In the genomic region with DNA sequence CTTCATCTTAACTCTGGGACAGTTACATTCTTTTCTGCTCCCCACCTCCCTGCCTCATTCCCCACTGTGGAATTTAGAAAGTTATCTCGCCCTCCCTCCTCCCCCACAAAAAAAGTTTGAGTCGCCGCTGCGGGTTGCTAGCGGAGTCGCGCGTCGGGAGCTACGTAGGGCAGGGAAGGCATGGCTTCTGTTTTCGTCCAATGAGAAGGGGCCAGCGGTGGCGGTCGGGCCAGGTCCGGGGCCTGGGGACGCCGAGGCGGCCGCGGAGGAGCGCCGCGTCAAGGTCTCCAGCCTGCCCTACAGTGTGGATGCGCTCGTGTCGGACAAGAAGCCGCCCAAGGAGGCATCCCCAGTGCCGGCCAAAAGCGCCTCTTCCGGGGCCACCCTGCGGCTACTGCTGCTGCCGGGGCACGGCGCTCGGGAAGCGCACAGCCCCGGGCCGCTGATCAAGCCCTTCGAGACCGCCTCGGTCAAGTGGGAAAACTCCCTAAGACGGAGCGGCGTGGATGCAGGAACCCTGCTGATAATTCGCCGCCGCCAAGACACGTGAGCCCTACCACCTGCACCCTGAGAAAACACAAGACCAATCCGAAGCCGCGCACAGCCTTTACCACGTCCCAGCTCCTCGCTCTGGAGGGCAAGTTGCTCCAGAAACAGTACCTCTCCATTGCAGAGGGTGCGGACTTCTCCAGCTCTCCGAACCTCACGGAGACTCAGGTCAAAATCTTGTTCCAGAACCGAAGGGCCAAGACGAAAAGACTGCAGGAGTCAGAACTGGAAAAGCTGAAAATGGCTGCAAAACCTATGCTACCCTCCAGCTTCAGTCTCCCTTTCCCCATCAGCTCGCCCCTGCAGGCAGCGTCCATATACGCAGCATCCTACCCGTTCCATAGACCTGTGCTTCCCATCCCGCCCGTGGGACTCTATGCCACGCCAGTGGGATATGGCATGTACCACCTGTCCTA, we compare ENCODE assay signal across 9 cellular contexts. TPM values are rescaled to one million over a fixed set of nuclear protein-coding genes. Genes with fewer than 3 reads are reported as not detected.
DNase-seq lines count a peak whose midpoint lies in the region; ATAC-seq, FAIRE-seq and TF ChIP-seq lines count a peak whose summit lies in the region.
"Had no signal": no experiment of that assay in that cellular context is flagged by ENCODE, and none has a peak within 500 bp of the region (broad histone marks: within the 10 kb centered on the region; RNA-seq: fewer than 3 reads in every experiment).

No MANE protein-coding gene starts in this region.

- no peak overlapping the region for H3K4me2 ChIP-seq in Karpas-422 (ENCODE audit: low read depth, low read length, poor library complexity, severe bottlenecking)

- H3K9me3 ChIP-seq in CD8-positive, alpha-beta memory T cell (ENCODE audit: low read length): no peaks in the 10 kb centered on the region
- H3K9me3 ChIP-seq in Karpas-422 (ENCODE audit: low read length): no peaks in the 10 kb centered on the region

- H3K4me1 ChIP-seq in CD8-positive, alpha-beta memory T cell (ENCODE audit: insufficient read depth, low read length): peaks cover 57% of the 10 kb centered on the region
- no peaks in the 10 kb centered on the region for H3K4me1 ChIP-seq in Karpas-422 (ENCODE audit: low read length)

- no peak for ATAC-seq in HG02798 (IDR thresholded peaks at IDR 0.05; ENCODE audit: poor library complexity, unreplicated experiment)

- no peaks in the 10 kb centered on the region for H4K20me1 ChIP-seq in Karpas-422 (ENCODE audit: insufficient read depth, low read depth, low read length)

- H3K27ac ChIP-seq in CD8-positive, alpha-beta memory T cell (ENCODE audit: low read depth, low read length): peak overlapping the region; percentile 60
- H3K27ac ChIP-seq in Karpas-422 (ENCODE audit: low read length): no peak overlapping the region

- H3K9me3 Mint-ChIP-seq in CD8-positive, alpha-beta memory T cell: peaks cover 0 to 7% (median 2%) of the 10 kb centered on the region in 5 donors

- no peak overlapping the region for H2AFZ ChIP-seq in Karpas-422 (ENCODE audit: low read length)

- no peaks in the 10 kb centered on the region for H3K79me2 ChIP-seq in Karpas-422 (ENCODE audit: low read length)

- H3K9ac ChIP-seq in Karpas-422 (ENCODE audit: low read length): no peak overlapping the region

- no peak for FAIRE-seq in D721Med (lab: Jason Lieb, UNC)
- FAIRE-seq: endometrium had no signal

- H3K9me2 ChIP-seq in Karpas-422 (replicated peaks; ENCODE audit: insufficient read depth, low read length): no peaks in the 10 kb centered on the region

- H3K27ac Mint-ChIP-seq in CD8-positive, alpha-beta memory T cell: peak overlapping the region; percentile 88 to 99 (median 95)

- CTCF ChIA-PET in CD8-positive, alpha-beta memory T cell (lab: Charles Lee): interaction anchor here (1.0 to 4.1 kb wide), 3 partner anchors 10 to 15 kb away, joined by 3 to 18 read pairs (median 5); no protein-coding TSS in a partner anchor

- H3K4me1 Mint-ChIP-seq in CD8-positive, alpha-beta memory T cell: peaks cover 57 to 89% (median 84%) of the 10 kb centered on the region in 3 donors

- H3K36me3 ChIP-seq in CD8-positive, alpha-beta memory T cell (ENCODE audit: insufficient read depth, low read length): no peaks in the 10 kb centered on the region
- H3K36me3 ChIP-seq in Karpas-422 (ENCODE audit: insufficient read depth, low read length): no peaks in the 10 kb centered on the region

- peaks cover 0 to 3% of the 10 kb centered on the region in 2 donors for H3K27me3 Mint-ChIP-seq in CD8-positive, alpha-beta memory T cell

- H3K4me3 ChIP-seq in CD8-positive, alpha-beta memory T cell (ENCODE audit: low read length): peak overlapping the region; percentile 64
- no peak overlapping the region for H3K4me3 ChIP-seq in Karpas-422 (ENCODE audit: low read length)

- H3K27me3 ChIP-seq in CD8-positive, alpha-beta memory T cell (ENCODE audit: insufficient read depth, low read length, poor library complexity, severe bottlenecking): no peaks in the 10 kb centered on the region
- H3K27me3 ChIP-seq in Karpas-422 (ENCODE audit: low read length): no peaks in the 10 kb centered on the region

- POLR2A ChIA-PET in CD8-positive, alpha-beta memory T cell (lab: Charles Lee): interaction anchor here (0.7 to 1.5 kb wide), 3 partner anchors 62 to 169 kb away, joined by 3 read pairs; a partner anchor contains a TSS

- peak overlapping the region; percentile 83 to 96 (median 92) for H3K4me3 Mint-ChIP-seq in CD8-positive, alpha-beta memory T cell

- TF ChIP-seq CTCF in D721Med (IDR thresholded peaks at IDR 0.05; ENCODE audit: insufficient read depth, missing control alignments): no peak

- H3K36me3 Mint-ChIP-seq in CD8-positive, alpha-beta memory T cell: peaks cover 3 to 35% (median 5%) of the 10 kb centered on the region in 3 donors

- DNase-seq in CD8-positive, alpha-beta memory T cell: peak; percentile 16 to 71 (median 55)
- peak; percentile 43 for DNase-seq in SK-N-DZ (ENCODE audit: low spot score)
- peak; percentile 12 for DNase-seq in activated naive CD8-positive, alpha-beta T cell treated with anti-CD3 and anti-CD28 coated beads, Interleukin-2, amount 50 U/mL, for 16 hours (ENCODE audit: low read depth, low spot score)
- peak; percentile 80 for DNase-seq in iPS-NIHi11 (ENCODE audit: low spot score)
- DNase-seq in stimulated activated CD4-positive, alpha-beta T cell treated with anti-CD3 and anti-CD28 coated beads, Interleukin-1b, Interleukin-23, amount 100 ng/mL, for 4 hours (ENCODE audit: low read depth in 2 of 2): peak; percentile 25 to 52
- DNase-seq in D721Med (ENCODE audit: insufficient read length, low spot score): no peak
- no peak for DNase-seq in Karpas-422

RNA-seq across cellular contexts. Expression of a gene that starts 8.9 kb away (rescaled TPM):
- total RNA-seq in CD8-positive, alpha-beta memory T cell: under 1 TPM; 0.26 to 0.29 TPM
- polyA plus RNA-seq in CD8-positive, alpha-beta memory T cell: 1.7 TPM
- not detected in 2 replicates for polyA plus RNA-seq in SK-N-DZ (2014; cell fraction: cytosol; rRNA removed)
- not detected in 2 replicates for polyA plus RNA-seq in SK-N-DZ (2014; cell fraction: nucleus; rRNA removed)
- not detected in 2 replicates for total RNA-seq in Karpas-422 (2014; rRNA removed; shearing (Covaris generic); ENCODE audit: low replicate concordance)

RNA-seq across cellular contexts. Expression of a gene that starts 9.7 kb away (rescaled TPM):
- total RNA-seq in CD8-positive, alpha-beta memory T cell: not detected
- polyA plus RNA-seq in CD8-positive, alpha-beta memory T cell: not detected
- polyA plus RNA-seq in SK-N-DZ (2014; cell fraction: cytosol; rRNA removed): not detected in 2 replicates
- polyA plus RNA-seq in SK-N-DZ (2014; cell fraction: nucleus; rRNA removed): not detected in 2 replicates
- not detected in 2 replicates for total RNA-seq in Karpas-422 (2014; rRNA removed; shearing (Covaris generic); ENCODE audit: low replicate concordance)

RNA-seq across cellular contexts. Expression of a gene that starts 35.4 kb away (rescaled TPM):
- total RNA-seq in CD8-positive, alpha-beta memory T cell: not detected
- polyA plus RNA-seq in CD8-positive, alpha-beta memory T cell: not detected
- not detected in 2 replicates for polyA plus RNA-seq in SK-N-DZ (2014; cell fraction: cytosol; rRNA removed)
- not detected in 2 replicates for polyA plus RNA-seq in SK-N-DZ (2014; cell fraction: nucleus; rRNA removed)
- not detected in 2 replicates for total RNA-seq in Karpas-422 (2014; rRNA removed; shearing (Covaris generic); ENCODE audit: low replicate concordance)

Comparison
In these comparisons a context has a peak if more than half of its experiments do, and no peak if none do; other contexts are left out.
1. DNase-seq: peak in CD8-positive, alpha-beta memory T cell (5 of 5), SK-N-DZ (single experiment), activated naive CD8-positive, alpha-beta T cell treated with anti-CD3 and anti-CD28 coated beads, Interleukin-2, amount 50 U/mL, for 16 hours (single experiment), iPS-NIHi11 (single experiment) and stimulated activated CD4-positive, alpha-beta T cell treated with anti-CD3 and anti-CD28 coated beads, Interleukin-1b, Interleukin-23, amount 100 ng/mL, for 4 hours (2 of 2); none in D721Med (single experiment) and Karpas-422 (single experiment).